ENCODE assay signal across 11 cellular contexts in genomic region chr17:64964796-64965195, GRCh38. TPM values are rescaled to one million over a fixed set of nuclear protein-coding genes. Genes with fewer than 3 reads are reported as not detected.
DNase-seq lines count a peak whose midpoint lies in the region; TF ChIP-seq lines count a peak whose summit lies in the region.
"Had no signal": no experiment of that assay in that cellular context is flagged by ENCODE, and none has a peak within 500 bp of the region (broad histone marks: within the 10 kb centered on the region; RNA-seq: fewer than 3 reads in every experiment).

No MANE protein-coding gene starts in this region.

- H3K4me2 ChIP-seq in neuronal stem cell (ENCODE audit: insufficient read depth, low read length, poor library complexity, severe bottlenecking): no peak overlapping the region

- H3K4me1 Mint-ChIP-seq in activated naive CD4-positive, alpha-beta T cell treated with anti-CD3 and anti-CD28 coated beads, Interleukin-2, amount 10 ng/mL, durations not matched to agents 7 days and 5 days: peaks cover 70% of the 10 kb centered on the region
- peaks cover 31% of the 10 kb centered on the region for H3K4me1 Mint-ChIP-seq in glutamatergic neuron (ENCODE audit: low read depth, unreplicated experiment)

- no peaks in the 10 kb centered on the region for H3K9me3 Mint-ChIP-seq in activated naive CD4-positive, alpha-beta T cell treated with anti-CD3 and anti-CD28 coated beads, Interleukin-2, amount 10 ng/mL, durations not matched to agents 7 days and 5 days
- H3K9me3 Mint-ChIP-seq in glutamatergic neuron (ENCODE audit: unreplicated experiment): peaks cover 2% of the 10 kb centered on the region
- H3K9me3 Mint-ChIP-seq: CD8-positive, alpha-beta T cell had no signal

- H3K36me3 Mint-ChIP-seq in activated naive CD4-positive, alpha-beta T cell treated with anti-CD3 and anti-CD28 coated beads, Interleukin-2, amount 10 ng/mL, durations not matched to agents 7 days and 5 days: peaks cover 2% of the 10 kb centered on the region
- no peaks in the 10 kb centered on the region for H3K36me3 Mint-ChIP-seq in glutamatergic neuron (ENCODE audit: unreplicated experiment)
- H3K36me3 Mint-ChIP-seq: CD8-positive, alpha-beta T cell had no signal

- H2BK120ac ChIP-seq in neuronal stem cell (ENCODE audit: low read depth, low read length): no peak overlapping the region

- no peak overlapping the region for H3K18ac ChIP-seq in neuronal stem cell (ENCODE audit: low read length)

- H3K27me3 Mint-ChIP-seq in activated naive CD4-positive, alpha-beta T cell treated with anti-CD3 and anti-CD28 coated beads, Interleukin-2, amount 10 ng/mL, durations not matched to agents 7 days and 5 days: peaks cover 5% of the 10 kb centered on the region
- peaks cover 6% of the 10 kb centered on the region for H3K27me3 Mint-ChIP-seq in glutamatergic neuron (ENCODE audit: unreplicated experiment)

- H2BK15ac ChIP-seq in neuronal stem cell (ENCODE audit: low read length): no peak overlapping the region

- H3K36me3 ChIP-seq in tibial nerve: peaks cover 0 to 5% (median 0%) of the 10 kb centered on the region in 3 donors
- peaks cover 0 to 1% of the 10 kb centered on the region in 2 donors for H3K36me3 ChIP-seq in neuronal stem cell (replicated peaks in 1 of 2; ENCODE audit: control insufficient read depth in 2 of 2, insufficient read depth in 2 of 2, low read length in 2 of 2)
- H3K36me3 ChIP-seq in testis (ENCODE audit: low read depth, missing control alignments): no peaks in the 10 kb centered on the region

- TF ChIP-seq CTCF in glutamatergic neuron (IDR thresholded peaks at IDR 0.05; ENCODE audit: partially characterized antibody, unreplicated experiment): no peak
- TF ChIP-seq CTCF in tibial nerve (IDR thresholded peaks at IDR 0.05): no peak
- no peak for TF ChIP-seq CTCF in testis (IDR thresholded peaks at IDR 0.05)

- peak overlapping the region in 1 of 4 donors; percentile 3 for H3K4me3 ChIP-seq in tibial nerve
- H3K4me3 ChIP-seq in neuronal stem cell (ENCODE audit: low read length in 2 of 2): no peak overlapping the region
- H3K4me3 ChIP-seq in testis: no peak overlapping the region

- CTCF ChIA-PET in activated naive CD4-positive, alpha-beta T cell treated with anti-CD3 and anti-CD28 coated beads, Interleukin-2, amount 10 ng/mL, durations not matched to agents 7 days and 5 days (lab: Charles Lee): interaction anchor here (0.6 to 1.6 kb wide), 3 partner anchors 133 to 150 kb away, joined by 4 to 6 read pairs (median 4); no protein-coding TSS in a partner anchor

- no peak for TF ChIP-seq POLR2A in tibial nerve (IDR thresholded peaks at IDR 0.05)
- no peak for TF ChIP-seq POLR2A in testis (IDR thresholded peaks at IDR 0.05)

- no peaks in the 10 kb centered on the region for H3K27me3 ChIP-seq in tibial nerve
- H3K27me3 ChIP-seq in neuronal stem cell (ENCODE audit: control insufficient read depth in 3 of 3, insufficient read depth in 3 of 3, low read depth in 1 of 3, low read length in 3 of 3): no peaks in the 10 kb centered on the region
- H3K27me3 ChIP-seq in testis: no peaks in the 10 kb centered on the region

- intact Hi-C loops in testis (cut with DNase I; ENCODE audit: low total_unique reads): no loop called here

- no peak overlapping the region for H3K4ac ChIP-seq in neuronal stem cell (ENCODE audit: low read length)

- H3K23ac ChIP-seq in neuronal stem cell (ENCODE audit: low read depth, low read length, poor library complexity): no peak overlapping the region

- no peak overlapping the region for H2AFZ ChIP-seq in neuronal stem cell (ENCODE audit: low read length)

- H2AK5ac ChIP-seq in neuronal stem cell (ENCODE audit: low read depth, low read length): no peak overlapping the region

- peak overlapping the region; percentile 69 for H3K4me3 Mint-ChIP-seq in activated naive CD4-positive, alpha-beta T cell treated with anti-CD3 and anti-CD28 coated beads, Interleukin-2, amount 10 ng/mL, durations not matched to agents 7 days and 5 days
- H3K4me3 Mint-ChIP-seq in glutamatergic neuron (ENCODE audit: unreplicated experiment): peak overlapping the region; percentile 57

- peak overlapping the region in 3 of 4 donors; percentile 1 to 72 (median 26) for H3K27ac ChIP-seq in tibial nerve
- no peak overlapping the region for H3K27ac ChIP-seq in neuronal stem cell (replicated peaks; ENCODE audit: low read length)
- no peak overlapping the region for H3K27ac ChIP-seq in testis

- H3K9me3 ChIP-seq in tibial nerve: no peaks in the 10 kb centered on the region
- no peaks in the 10 kb centered on the region for H3K9me3 ChIP-seq in neuronal stem cell (replicated peaks in 1 of 2; ENCODE audit: control insufficient read depth in 2 of 2, insufficient read depth in 1 of 2, low read depth in 1 of 2, low read length in 2 of 2)
- H3K9me3 ChIP-seq in testis: no peaks in the 10 kb centered on the region

- no peak overlapping the region for H2BK12ac ChIP-seq in neuronal stem cell (ENCODE audit: low read length)

- H3K9ac ChIP-seq in neuronal stem cell (ENCODE audit: low read depth, low read length, poor library complexity): no peak overlapping the region

- no peak for DNase-seq in activated naive CD4-positive, alpha-beta T cell treated with anti-CD3 and anti-CD28 coated beads, Interleukin-2, amount 10 ng/mL, durations not matched to agents 7 days and 5 days
- DNase-seq in activated naive CD4-positive, alpha-beta T cell treated with Interleukin-2 at 50 U/mL for 16 hours: no peak
- DNase-seq in RKO (ENCODE audit: low spot score) (peak; percentile 17), glutamatergic neuron (no peak), tibial nerve (ENCODE audit: low spot score in 2 of 2) (no peak), NCI-H146 treated with DMSO at 0.1 percent for 48 hours (lab: John Stamatoyannopoulos, UW; ENCODE audit: unreplicated experiment) (no peak), neuronal stem cell (ENCODE audit: low spot score) (no peak), testis (no peak)
- DNase-seq: activated CD4-positive, CD25-positive, alpha-beta regulatory T cell; CD8-positive, alpha-beta T cell; NCI-H1105 had no signal

- no peak overlapping the region for H4K8ac ChIP-seq in neuronal stem cell (ENCODE audit: low read depth, low read length)

- no peak overlapping the region for H4K91ac ChIP-seq in neuronal stem cell (ENCODE audit: low read depth, low read length, poor library complexity)

- H3K27ac Mint-ChIP-seq in activated naive CD4-positive, alpha-beta T cell treated with anti-CD3 and anti-CD28 coated beads, Interleukin-2, amount 10 ng/mL, durations not matched to agents 7 days and 5 days: peak overlapping the region; percentile 82
- H3K27ac Mint-ChIP-seq in glutamatergic neuron (ENCODE audit: unreplicated experiment): no peak overlapping the region

- WGBS in tibial nerve, 2 donors: 57 to 58% methylated on average over 9 of the region's 9 CpGs
- WGBS in neuronal stem cell (ENCODE audit: extremely low coverage in 2 of 2, insufficient read length in 2 of 2, insufficient replicate concordance in 1 of 2), 2 donors: no CpG with 5 or more reads among the region's 9 CpGs
- 72 to 79% methylated on average over 9 of the region's 9 CpGs for WGBS in testis, 2 donors

- no peaks in the 10 kb centered on the region for H3K79me1 ChIP-seq in neuronal stem cell (ENCODE audit: low read depth, low read length)

- H3K14ac ChIP-seq in neuronal stem cell (ENCODE audit: low read length): no peak overlapping the region

- H3K4me1 ChIP-seq in tibial nerve (peaks cover 0 to 25% (median 6%) of the 10 kb centered on the region in 4 donors), neuronal stem cell (ENCODE audit: control insufficient read depth in 2 of 2, insufficient read depth in 1 of 2, low read depth in 1 of 2, low read length in 2 of 2) (peaks cover 1 to 12% of the 10 kb centered on the region in 2 donors), testis (no peaks in the 10 kb centered on the region)

- H2BK5ac ChIP-seq in neuronal stem cell (ENCODE audit: low read length): no peak overlapping the region

- TF ChIP-seq EP300 in tibial nerve (IDR thresholded peaks at IDR 0.05): no peak

RNA-seq across cellular contexts. Expression of gene LRRC37A3, which starts 45.5 kb away (rescaled TPM):
- total RNA-seq in glutamatergic neuron (ENCODE audit: unreplicated experiment) (31.1 TPM), tibial nerve (10 to 100 TPM in 2 of 4 donors, 1 to 10 TPM in 2; 7.0 to 20.5 (median 10.4) TPM), testis (10 to 100 TPM; 20.4 to 39.5 TPM)
- polyA plus RNA-seq in neuronal stem cell (2013, experiment 1 of 2): 3.1 TPM
- 4.3 TPM for polyA plus RNA-seq in neuronal stem cell (2013, experiment 2 of 2)
- 41.8 TPM for polyA plus RNA-seq in testis (ENCODE audit: insufficient read depth, low read depth, low replicate concordance)

Comparison
In these comparisons a context has a peak if more than half of its experiments do, and no peak if none do; other contexts are left out.
1. H3K27ac ChIP-seq: peak in tibial nerve (3 of 4); none in neuronal stem cell (single experiment) and testis (0 of 2).